13 cellular contexts compared by ENCODE assay signal in genomic region chr12:124030510-124030909, GRCh38. TPM values are rescaled to one million over a fixed set of nuclear protein-coding genes. Genes with fewer than 3 reads are reported as not detected.
DNase-seq lines count a peak whose midpoint lies in the region; ATAC-seq and TF ChIP-seq lines count a peak whose summit lies in the region.
"Had no signal": no experiment of that assay in that cellular context is flagged by ENCODE, and none has a peak within 500 bp of the region (broad histone marks: within the 10 kb centered on the region; RNA-seq: fewer than 3 reads in every experiment).

No MANE protein-coding gene starts in this region.

- H4K20me1 ChIP-seq in fibroblast of lung (ENCODE audit: control insufficient read depth, extremely low read depth, insufficient read depth, low read length): no peaks in the 10 kb centered on the region
- no peaks in the 10 kb centered on the region for H4K20me1 ChIP-seq in osteoblast (ENCODE audit: insufficient read depth, low read length)

- peak overlapping the region; percentile 10 for H3K4me3 ChIP-seq in SJCRH30
- no peak overlapping the region for H3K4me3 ChIP-seq in fibroblast of lung (replicated peaks in 1 of 4; ENCODE audit: control extremely low read depth in 1 of 4, insufficient read depth in 1 of 4, low read depth in 3 of 4, low read length in 4 of 4)
- peak overlapping the region; percentile 41 for H3K4me3 ChIP-seq in osteoblast (ENCODE audit: insufficient read depth, low read length)
- H3K4me3 ChIP-seq in mucosa of descending colon: no peak overlapping the region
- H3K4me3 ChIP-seq: heart left ventricle had no signal

- no peak overlapping the region for H3K27ac Mint-ChIP-seq in activated T-cell treated with anti-CD3 and anti-CD28 coated beads, Interleukin-2, amount 50 U/mL, for 24 hours
- H3K27ac Mint-ChIP-seq: activated CD8-positive, alpha-beta T cell treated with anti-CD3 and anti-CD28 coated beads for 36 hours; CD8-positive, alpha-beta memory T cell had no signal

- H3K9ac ChIP-seq in fibroblast of lung (ENCODE audit: insufficient read depth, low read length): no peak overlapping the region

- peak overlapping the region; percentile 3; the same call in 1 of the 2 replicates for H3K27ac ChIP-seq in SJCRH30
- H3K27ac ChIP-seq in fibroblast of lung (ENCODE audit: insufficient read depth, low read length): peak overlapping the region; percentile 52
- peak overlapping the region; percentile 96 for H3K27ac ChIP-seq in osteoblast (ENCODE audit: low read depth, low read length)

- no peaks in the 10 kb centered on the region for H3K36me3 Mint-ChIP-seq in activated T-cell treated with anti-CD3 and anti-CD28 coated beads, Interleukin-2, amount 50 U/mL, for 24 hours (ENCODE audit: low read depth)
- H3K36me3 Mint-ChIP-seq: CD8-positive, alpha-beta memory T cell had no signal

- H2AFZ ChIP-seq in fibroblast of lung (ENCODE audit: low read length) (no peak overlapping the region), osteoblast (ENCODE audit: low read length) (no peak overlapping the region)

- ATAC-seq in HG03432 (IDR thresholded peaks at IDR 0.05; ENCODE audit: unreplicated experiment) (no peak), mucosa of descending colon (no peak)
- ATAC-seq: activated CD8-positive, alpha-beta T cell treated with anti-CD3 and anti-CD28 coated beads for 36 hours had no signal

- H3K9me3 Mint-ChIP-seq in activated T-cell treated with anti-CD3 and anti-CD28 coated beads, Interleukin-2, amount 50 U/mL, for 24 hours: no peaks in the 10 kb centered on the region
- H3K9me3 Mint-ChIP-seq: activated CD8-positive, alpha-beta T cell treated with anti-CD3 and anti-CD28 coated beads for 36 hours; CD8-positive, alpha-beta memory T cell had no signal

- H3K9me3 ChIP-seq in SJCRH30 (replicated peaks) (no peaks in the 10 kb centered on the region), fibroblast of lung (ENCODE audit: control insufficient read depth, insufficient read depth, low read depth, low read length) (no peaks in the 10 kb centered on the region), osteoblast (ENCODE audit: low read depth, low read length) (no peaks in the 10 kb centered on the region), mucosa of descending colon (no peaks in the 10 kb centered on the region)
- H3K9me3 ChIP-seq: heart left ventricle had no signal

- H3K27me3 ChIP-seq in SJCRH30 (no peaks in the 10 kb centered on the region), fibroblast of lung (ENCODE audit: control insufficient read depth, insufficient read depth, low read length) (no peaks in the 10 kb centered on the region), osteoblast (ENCODE audit: insufficient read depth, low read length) (no peaks in the 10 kb centered on the region)
- H3K27me3 ChIP-seq: heart left ventricle had no signal

- no peak overlapping the region for H3K4me3 Mint-ChIP-seq in activated T-cell treated with anti-CD3 and anti-CD28 coated beads, Interleukin-2, amount 50 U/mL, for 24 hours
- H3K4me3 Mint-ChIP-seq: activated CD8-positive, alpha-beta T cell treated with anti-CD3 and anti-CD28 coated beads for 36 hours; CD8-positive, alpha-beta memory T cell had no signal

- H3K36me3 ChIP-seq in SJCRH30 (no peaks in the 10 kb centered on the region), fibroblast of lung (ENCODE audit: control insufficient read depth, insufficient read depth, low read length) (no peaks in the 10 kb centered on the region), osteoblast (ENCODE audit: insufficient read depth, low read length) (no peaks in the 10 kb centered on the region), mucosa of descending colon (ENCODE audit: low read depth) (no peaks in the 10 kb centered on the region)
- H3K36me3 ChIP-seq: heart left ventricle had no signal

- intact Hi-C loops in mucosa of descending colon (cut with DNase I, micrococcal nuclease): no loop called here

- H3K4me1 Mint-ChIP-seq in activated T-cell treated with anti-CD3 and anti-CD28 coated beads, Interleukin-2, amount 50 U/mL, for 24 hours (ENCODE audit: low read depth): no peaks in the 10 kb centered on the region
- H3K4me1 Mint-ChIP-seq: CD8-positive, alpha-beta memory T cell had no signal

- no peaks in the 10 kb centered on the region for H3K27me3 Mint-ChIP-seq in activated T-cell treated with anti-CD3 and anti-CD28 coated beads, Interleukin-2, amount 50 U/mL, for 24 hours
- H3K27me3 Mint-ChIP-seq: activated CD8-positive, alpha-beta T cell treated with anti-CD3 and anti-CD28 coated beads for 36 hours had no signal

- H3K4me1 ChIP-seq in SJCRH30: peaks cover 30% of the 10 kb centered on the region
- H3K4me1 ChIP-seq in fibroblast of lung (ENCODE audit: control insufficient read depth, extremely low read depth, insufficient read depth, low read length): peaks cover 11% of the 10 kb centered on the region
- peaks cover 38% of the 10 kb centered on the region for H3K4me1 ChIP-seq in osteoblast (ENCODE audit: insufficient read depth, low read length)
- H3K4me1 ChIP-seq in mucosa of descending colon (ENCODE audit: low read depth): no peaks in the 10 kb centered on the region

- peak overlapping the region; percentile 49 for H3K4me2 ChIP-seq in fibroblast of lung (ENCODE audit: extremely low read depth, insufficient read depth, low read length)
- peak overlapping the region; percentile 53 for H3K4me2 ChIP-seq in osteoblast (ENCODE audit: insufficient read depth, low read length)

- DNase-seq in EL (peak; percentile 94), SJCRH30 (peak; percentile 36 to 60), fibroblast of lung (ENCODE audit: low read depth in 2 of 2) (peak; percentile 66 to 87), osteoblast (ENCODE audit: insufficient read length, low spot score, missing footprints) (peak; percentile 94), mucosa of descending colon (no peak)
- no peak for DNase-seq in effector CD4-positive, alpha-beta T cell
- DNase-seq in activated T-cell treated with anti-CD3 and anti-CD28 coated beads, Interleukin-2, amount 50 U/mL, for 24 hours: no peak
- DNase-seq: activated CD8-positive, alpha-beta T cell treated with anti-CD3 and anti-CD28 coated beads for 36 hours; caudate nucleus; CD8-positive, alpha-beta memory T cell; NCI-H524 treated with DMSO at 0.1 percent for 48 hours had no signal

- H3K79me2 ChIP-seq in fibroblast of lung (ENCODE audit: control insufficient read depth, insufficient read depth, low read length): no peaks in the 10 kb centered on the region
- no peaks in the 10 kb centered on the region for H3K79me2 ChIP-seq in osteoblast (ENCODE audit: insufficient read depth, low read length)

- TF ChIP-seq CTCF in fibroblast of lung (conservative IDR thresholded peaks at IDR 0.05 in 1 of 2, IDR thresholded peaks at IDR 0.05 in 1 of 2; ENCODE audit: low read depth in 1 of 2, low read length in 2 of 2): no peak
- no peak for TF ChIP-seq CTCF in osteoblast (IDR thresholded peaks at IDR 0.05; ENCODE audit: extremely low read depth, low read depth, low read length)
- no peak for TF ChIP-seq CTCF in mucosa of descending colon (IDR thresholded peaks at IDR 0.05)

RNA-seq across cellular contexts. Expression of gene ZNF664, which starts 57.5 kb away (rescaled TPM):
- total RNA-seq in SJCRH30 (2014; rRNA removed; shearing (Covaris generic)): 102 TPM in 2 replicates
- total RNA-seq in fibroblast of lung (43.9 and 46.0 TPM in 2 replicates), osteoblast (95.2 and 114 TPM in 2 replicates), mucosa of descending colon (100 to 1,000 TPM; 101 to 132 (median 101) TPM)
- polyA plus RNA-seq in fibroblast of lung: 44.1 and 55.1 TPM in 2 replicates
- polyA plus RNA-seq in fibroblast of lung (2012): 35.4 and 43.0 TPM in 2 replicates
- 12.0 and 39.3 TPM in 2 replicates for polyA minus RNA-seq in fibroblast of lung (ENCODE audit: low replicate concordance)

RNA-seq across cellular contexts. Expression of gene CCDC92, which starts 57.9 kb away (rescaled TPM):
- 7.6 and 7.7 TPM in 2 replicates for total RNA-seq in SJCRH30 (2014; rRNA removed; shearing (Covaris generic))
- total RNA-seq in fibroblast of lung (7.7 and 13.2 TPM in 2 replicates), osteoblast (25.7 and 29.5 TPM in 2 replicates), mucosa of descending colon (10 to 100 TPM; 17.7 to 47.2 (median 25.6) TPM)
- polyA plus RNA-seq in fibroblast of lung: 42.3 and 48.6 TPM in 2 replicates
- polyA plus RNA-seq in fibroblast of lung (2012): 49.6 and 50.9 TPM in 2 replicates
- 40.8 and 46.5 TPM in 2 replicates for polyA minus RNA-seq in fibroblast of lung (ENCODE audit: low replicate concordance)

Comparison
In these comparisons a context has a peak if more than half of its experiments do, and no peak if none do; other contexts are left out.
1. DNase-seq: peak in EL (single experiment), SJCRH30 (2 of 2), fibroblast of lung (2 of 2) and osteoblast (single experiment); none in effector CD4-positive, alpha-beta T cell (single experiment), mucosa of descending colon (0 of 3) and activated T-cell treated with anti-CD3 and anti-CD28 coated beads, Interleukin-2, amount 50 U/mL, for 24 hours (single experiment).
2. H3K27ac ChIP-seq: peak in every context shown above with its lines; median percentile 96 in osteoblast; 52 in fibroblast of lung; 3 in SJCRH30.
3. H3K4me3 ChIP-seq: peak in SJCRH30 (single experiment) and osteoblast (single experiment); none in fibroblast of lung (0 of 4) and mucosa of descending colon (single experiment).